8 cellular contexts compared by ENCODE assay signal in the genomic region with DNA sequence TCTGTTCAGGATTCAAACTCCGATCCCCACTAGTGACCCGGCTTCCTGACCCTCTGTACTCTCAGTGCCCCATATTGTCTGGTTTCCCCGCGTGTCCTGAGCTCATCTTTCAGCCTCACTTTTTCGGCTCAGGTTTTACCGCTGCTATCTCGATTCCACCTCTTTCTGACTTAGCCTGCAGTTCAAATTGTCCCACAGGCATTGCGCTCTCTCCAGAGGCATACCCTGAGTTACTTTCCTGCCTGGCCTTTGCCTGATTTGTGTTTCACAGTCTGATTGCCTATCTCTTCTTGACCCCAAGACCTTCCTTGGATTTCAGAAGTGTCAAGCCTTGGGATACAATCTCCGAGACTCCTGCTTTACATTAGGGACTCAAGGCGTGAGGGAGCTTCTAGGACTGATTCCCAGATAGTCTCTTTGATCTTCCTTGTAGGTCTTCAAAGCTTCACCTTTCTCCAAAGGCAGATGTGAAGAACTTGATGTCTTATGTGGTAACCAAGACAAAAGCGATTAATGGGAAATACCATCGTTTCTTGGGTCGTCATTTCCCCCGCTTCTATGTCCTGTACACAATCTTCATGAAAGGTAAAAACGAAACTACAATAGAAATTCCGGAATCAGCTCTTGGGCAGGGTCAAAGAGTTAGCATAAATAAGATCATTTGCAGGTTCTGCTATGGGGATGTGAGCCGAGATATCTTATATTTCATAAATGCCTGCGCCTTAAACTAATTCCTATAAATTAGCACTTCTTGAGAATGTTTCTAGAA. TPM values are rescaled to one million over a fixed set of nuclear protein-coding genes. Genes with fewer than 3 reads are reported as not detected.
A peak's percentile ranks its signal among the peaks of the same experiment; 100 is the strongest.
DNase-seq lines count a peak whose midpoint lies in the region; ATAC-seq and TF ChIP-seq lines count a peak whose summit lies in the region.

No MANE protein-coding gene starts in this region.

- ATAC-seq in HG03280 (IDR thresholded peaks at IDR 0.05; ENCODE audit: unreplicated experiment) (no peak), HG02938 (IDR thresholded peaks at IDR 0.05; ENCODE audit: unreplicated experiment) (no peak)

- peak overlapping the region; percentile 92 for H3K27ac Mint-ChIP-seq in activated CD4-positive, alpha-beta memory T cell treated with anti-CD3 and anti-CD28 coated beads, Interleukin-2, amount 10 ng/mL, durations not matched to agents 7 days and 5 days
- peak overlapping the region; percentile 95 for H3K27ac Mint-ChIP-seq in glutamatergic neuron (ENCODE audit: unreplicated experiment)

- DNase-seq in activated T-cell treated with anti-CD3 and anti-CD28 coated beads for 4 hours = peak; percentile 3
- no peak for DNase-seq in activated T-cell treated with anti-CD3 and anti-CD28 coated beads, Interleukin-2, amount 50 U/mL, for 1 hour
- DNase-seq in activated CD4-positive, alpha-beta memory T cell treated with anti-CD3 and anti-CD28 coated beads, Interleukin-2, amount 10 ng/mL, durations not matched to agents 7 days and 5 days = peak; percentile 25
- no peak for DNase-seq in glutamatergic neuron
- no peak for DNase-seq in NCI-H146 treated with DMSO at 0.1 percent for 48 hours (lab: John Stamatoyannopoulos, UW; ENCODE audit: unreplicated experiment)

- POLR2A ChIA-PET in activated CD4-positive, alpha-beta memory T cell treated with anti-CD3 and anti-CD28 coated beads, Interleukin-2, amount 10 ng/mL, durations not matched to agents 7 days and 5 days (lab: Charles Lee) = interaction anchor here (1.0 to 3.0 kb wide), 29 partner anchors 10 to 1106 kb away, joined by 3 to 38 read pairs (median 4); a partner anchor contains a TSS

- H3K36me3 ChIP-seq in skeletal muscle tissue (ENCODE audit: control insufficient read depth in 3 of 3, insufficient read depth in 3 of 3, low read length in 3 of 3) = peaks cover 2 to 21% (median 15%) of the 10 kb centered on the region in 3 donors

- no peak for TF ChIP-seq CTCF in glutamatergic neuron (IDR thresholded peaks at IDR 0.05; ENCODE audit: partially characterized antibody, unreplicated experiment)

- H3K27ac ChIP-seq in skeletal muscle tissue (ENCODE audit: low read depth, low read length) = peak overlapping the region; percentile 90

- H3K4me3 ChIP-seq in skeletal muscle tissue (ENCODE audit: low read length in 3 of 3) = peak overlapping the region; percentile 94 to 98 (median 97)

- H3K27me3 Mint-ChIP-seq in activated CD4-positive, alpha-beta memory T cell treated with anti-CD3 and anti-CD28 coated beads, Interleukin-2, amount 10 ng/mL, durations not matched to agents 7 days and 5 days = no peaks in the 10 kb centered on the region
- peaks cover 5% of the 10 kb centered on the region for H3K27me3 Mint-ChIP-seq in glutamatergic neuron (ENCODE audit: unreplicated experiment)

- H3K9me3 Mint-ChIP-seq in activated CD4-positive, alpha-beta memory T cell treated with anti-CD3 and anti-CD28 coated beads, Interleukin-2, amount 10 ng/mL, durations not matched to agents 7 days and 5 days = no peaks in the 10 kb centered on the region
- peaks cover 4% of the 10 kb centered on the region for H3K9me3 Mint-ChIP-seq in glutamatergic neuron (ENCODE audit: unreplicated experiment)

- H3K36me3 Mint-ChIP-seq in activated CD4-positive, alpha-beta memory T cell treated with anti-CD3 and anti-CD28 coated beads, Interleukin-2, amount 10 ng/mL, durations not matched to agents 7 days and 5 days (ENCODE audit: low read depth) = peaks cover 28% of the 10 kb centered on the region
- no peaks in the 10 kb centered on the region for H3K36me3 Mint-ChIP-seq in glutamatergic neuron (ENCODE audit: unreplicated experiment)

- H3K27me3 ChIP-seq in skeletal muscle tissue (ENCODE audit: control insufficient read depth in 3 of 3, insufficient read depth in 3 of 3, low read length in 3 of 3) = no peaks in the 10 kb centered on the region

- H3K4me3 Mint-ChIP-seq in activated CD4-positive, alpha-beta memory T cell treated with anti-CD3 and anti-CD28 coated beads, Interleukin-2, amount 10 ng/mL, durations not matched to agents 7 days and 5 days = peak overlapping the region; percentile 94
- peak overlapping the region; percentile 97 for H3K4me3 Mint-ChIP-seq in glutamatergic neuron (ENCODE audit: unreplicated experiment)

- H3K9ac ChIP-seq in skeletal muscle tissue (ENCODE audit: low read depth in 1 of 3, low read length in 3 of 3) = peak overlapping the region; percentile 89 to 100 (median 92)

- H3K4me1 Mint-ChIP-seq in activated CD4-positive, alpha-beta memory T cell treated with anti-CD3 and anti-CD28 coated beads, Interleukin-2, amount 10 ng/mL, durations not matched to agents 7 days and 5 days = peaks cover 35% of the 10 kb centered on the region
- peaks cover 5% of the 10 kb centered on the region for H3K4me1 Mint-ChIP-seq in glutamatergic neuron (ENCODE audit: low read depth, unreplicated experiment)

- H3K4me1 ChIP-seq in skeletal muscle tissue (ENCODE audit: control insufficient read depth in 3 of 3, insufficient read depth in 3 of 3, low read length in 3 of 3) = peaks cover 6 to 25% (median 15%) of the 10 kb centered on the region in 3 donors

- CTCF ChIA-PET in activated CD4-positive, alpha-beta memory T cell treated with anti-CD3 and anti-CD28 coated beads, Interleukin-2, amount 10 ng/mL, durations not matched to agents 7 days and 5 days (lab: Charles Lee) = interaction anchor here (0.5 to 3.5 kb wide), 8 partner anchors 15 to 332 kb away, joined by 3 to 18 read pairs (median 4); a partner anchor contains a TSS

- H3K9me3 ChIP-seq in skeletal muscle tissue (ENCODE audit: control insufficient read depth in 3 of 3, low read length in 3 of 3) = no peaks in the 10 kb centered on the region

RNA-seq across cellular contexts. Expression of a gene that starts 0.7 kb away (rescaled TPM):
- total RNA-seq in activated CD4-positive, alpha-beta memory T cell treated with anti-CD3 and anti-CD28 coated beads, Interleukin-2, amount 10 ng/mL, durations not matched to agents 7 days and 5 days = 10 to 100 TPM; 92.1 to 93.9 TPM
- total RNA-seq in glutamatergic neuron (ENCODE audit: unreplicated experiment) (37.1 TPM), skeletal muscle tissue (40.2 TPM)

RNA-seq across cellular contexts. Expression of a gene that starts 22.6 kb away (rescaled TPM):
- total RNA-seq in activated CD4-positive, alpha-beta memory T cell treated with anti-CD3 and anti-CD28 coated beads, Interleukin-2, amount 10 ng/mL, durations not matched to agents 7 days and 5 days = 10 to 100 TPM; 35.0 to 36.4 TPM
- total RNA-seq in glutamatergic neuron (ENCODE audit: unreplicated experiment) = 41.1 TPM
- 39.1 TPM for total RNA-seq in skeletal muscle tissue

RNA-seq across cellular contexts. Expression of a gene that starts 34.6 kb away (rescaled TPM):
- 10 to 100 TPM; 14.7 to 16.3 TPM for total RNA-seq in activated CD4-positive, alpha-beta memory T cell treated with anti-CD3 and anti-CD28 coated beads, Interleukin-2, amount 10 ng/mL, durations not matched to agents 7 days and 5 days
- total RNA-seq in glutamatergic neuron (ENCODE audit: unreplicated experiment) (90.6 TPM), skeletal muscle tissue (11.5 TPM)

Comparison
In these comparisons a context has a peak if more than half of its experiments do, and no peak if none do; other contexts are left out.
1. DNase-seq: peak in activated T-cell treated with anti-CD3 and anti-CD28 coated beads for 4 hours (single experiment) and activated CD4-positive, alpha-beta memory T cell treated with anti-CD3 and anti-CD28 coated beads, Interleukin-2, amount 10 ng/mL, durations not matched to agents 7 days and 5 days (single experiment); none in activated T-cell treated with anti-CD3 and anti-CD28 coated beads, Interleukin-2, amount 50 U/mL, for 1 hour (single experiment), glutamatergic neuron (single experiment) and NCI-H146 treated with DMSO at 0.1 percent for 48 hours (single experiment).